9 cellular contexts compared by ENCODE assay signal in the genomic region with DNA sequence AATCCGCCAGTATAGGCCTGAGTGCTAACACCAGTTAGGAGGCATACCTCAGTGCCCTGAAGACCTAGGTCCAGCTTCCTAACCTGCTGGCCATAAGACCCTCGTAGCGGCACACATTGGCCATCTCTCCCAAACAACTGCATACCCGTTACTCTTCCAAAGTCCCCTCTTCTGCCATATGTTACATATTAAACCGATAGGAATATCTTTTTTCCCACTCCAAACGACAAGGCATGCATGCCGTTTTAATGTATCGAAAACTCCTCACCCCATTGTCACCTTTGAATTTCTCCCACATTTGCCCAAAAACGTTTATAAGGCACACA. TPM values are rescaled to one million over a fixed set of nuclear protein-coding genes. Genes with fewer than 3 reads are reported as not detected.
DNase-seq lines count a peak whose midpoint lies in the region; ATAC-seq and TF ChIP-seq lines count a peak whose summit lies in the region.
"Had no signal": no experiment of that assay in that cellular context is flagged by ENCODE, and none has a peak within 500 bp of the region (broad histone marks: within the 10 kb centered on the region; RNA-seq: fewer than 3 reads in every experiment).

No MANE protein-coding gene starts in this region.

- H3K9ac ChIP-seq in HUES6 (ENCODE audit: low read length) = peak overlapping the region; percentile 32

- no peaks in the 10 kb centered on the region for H3K36me3 Mint-ChIP-seq in brain
- H3K36me3 Mint-ChIP-seq in naive thymus-derived CD4-positive, alpha-beta T cell = no peaks in the 10 kb centered on the region

- no peaks in the 10 kb centered on the region for H3K27me3 ChIP-seq in HUES6 (ENCODE audit: control insufficient read depth, insufficient read depth, low read length)
- no peaks in the 10 kb centered on the region for H3K27me3 ChIP-seq in naive thymus-derived CD4-positive, alpha-beta T cell (ENCODE audit: control insufficient read depth in 2 of 2, insufficient read depth in 2 of 2, low read length in 2 of 2)
- H3K27me3 ChIP-seq: gastroesophageal sphincter had no signal

- no peak for ATAC-seq in naive thymus-derived CD4-positive, alpha-beta T cell

- peaks cover 11% of the 10 kb centered on the region for H3K27me3 Mint-ChIP-seq in brain
- H3K27me3 Mint-ChIP-seq in naive thymus-derived CD4-positive, alpha-beta T cell = peaks cover 0 to 22% (median 0%) of the 10 kb centered on the region in 5 donors

- DNase-seq in AG10803 (ENCODE audit: low read depth) = no peak
- DNase-seq in naive thymus-derived CD4-positive, alpha-beta T cell = no peak
- DNase-seq in activated effector memory CD4-positive, alpha-beta T cell treated with Interleukin-2 at 50 U/mL for 16 hours = no peak
- no peak for DNase-seq in NCI-H1105 treated with DMSO at 0.1 percent for 48 hours (lab: John Stamatoyannopoulos, UW)
- DNase-seq in NCI-H1048 (lab: John Stamatoyannopoulos, UW) = no peak
- no peak for DNase-seq in GDM1 (lab: John Stamatoyannopoulos, UW)

- H3K9me3 Mint-ChIP-seq in brain = peaks cover 0 to 2% (median 0%) of the 10 kb centered on the region in 5 experiments
- no peaks in the 10 kb centered on the region for H3K9me3 Mint-ChIP-seq in naive thymus-derived CD4-positive, alpha-beta T cell

- H3K9me3 ChIP-seq in HUES6 (ENCODE audit: control insufficient read depth, insufficient read depth, low read depth, low read length) = no peaks in the 10 kb centered on the region
- H3K9me3 ChIP-seq in naive thymus-derived CD4-positive, alpha-beta T cell (ENCODE audit: control insufficient read depth in 2 of 3, low read length in 3 of 3) = no peaks in the 10 kb centered on the region
- H3K9me3 ChIP-seq: gastroesophageal sphincter had no signal

- peaks cover 38% of the 10 kb centered on the region for H3K4me1 Mint-ChIP-seq in brain
- peaks cover 10 to 37% (median 31%) of the 10 kb centered on the region in 7 donors for H3K4me1 Mint-ChIP-seq in naive thymus-derived CD4-positive, alpha-beta T cell

- peaks cover 33% of the 10 kb centered on the region for H3K4me1 ChIP-seq in HUES6 (ENCODE audit: control insufficient read depth, insufficient read depth, low read length)
- H3K4me1 ChIP-seq in naive thymus-derived CD4-positive, alpha-beta T cell (ENCODE audit: control insufficient read depth in 2 of 2, insufficient read depth in 2 of 2, low read length in 2 of 2) = peaks cover 14 to 19% of the 10 kb centered on the region in 2 donors

- CTCF ChIA-PET in naive thymus-derived CD4-positive, alpha-beta T cell (lab: Charles Lee) = no interaction called here

- H3K36me3 ChIP-seq in HUES6 (ENCODE audit: control insufficient read depth, insufficient read depth, low read length) = peaks cover 13% of the 10 kb centered on the region
- peaks cover 0 to 10% (median 0%) of the 10 kb centered on the region in 3 experiments for H3K36me3 ChIP-seq in naive thymus-derived CD4-positive, alpha-beta T cell (ENCODE audit: control insufficient read depth in 2 of 3, insufficient read depth in 3 of 3, low read length in 3 of 3)

- peak overlapping the region; percentile 86 to 97 (median 89) for H3K4me3 Mint-ChIP-seq in brain
- H3K4me3 Mint-ChIP-seq in naive thymus-derived CD4-positive, alpha-beta T cell = peak overlapping the region in 8 of 10 donors; percentile 79 to 94 (median 86)

- POLR2A ChIA-PET in naive thymus-derived CD4-positive, alpha-beta T cell (lab: Charles Lee) = no interaction called here

- H3K27ac ChIP-seq in HUES6 (ENCODE audit: low read depth, low read length) = no peak overlapping the region; the same call in 1 of the 2 replicates
- H3K27ac ChIP-seq in naive thymus-derived CD4-positive, alpha-beta T cell (ENCODE audit: low read depth, low read length) = no peak overlapping the region

- TF ChIP-seq CTCF in AG10803 (conservative IDR thresholded peaks at IDR 0.05; ENCODE audit: low read length) (no peak), brain (conservative IDR thresholded peaks at IDR 0.05) (no peak)

- peak overlapping the region; percentile 71 for H3K4me3 ChIP-seq in AG10803 (ENCODE audit: low read length)
- H3K4me3 ChIP-seq in HUES6 (ENCODE audit: low read depth, low read length) = peak overlapping the region; percentile 34
- peak overlapping the region; percentile 50 for H3K4me3 ChIP-seq in naive thymus-derived CD4-positive, alpha-beta T cell (ENCODE audit: low read length)

- peak overlapping the region; percentile 82 to 96 (median 94) for H3K27ac Mint-ChIP-seq in brain
- peak overlapping the region; percentile 20 to 93 (median 90) for H3K27ac Mint-ChIP-seq in naive thymus-derived CD4-positive, alpha-beta T cell

- intact Hi-C loops in naive thymus-derived CD4-positive, alpha-beta T cell (cut with micrococcal nuclease) = loop anchor here (5.0 kb wide), 2 partner anchors 505 to 740 kb away; a partner anchor contains a TSS

RNA-seq across cellular contexts. Expression of a gene that starts 0.7 kb away (rescaled TPM):
- polyA plus RNA-seq in brain (ENCODE audit: insufficient read depth, low read depth, low replicate concordance) = 5.6 TPM
- total RNA-seq in naive thymus-derived CD4-positive, alpha-beta T cell = 10 to 100 TPM in 4 of 5 experiments, 1 to 10 TPM in 1; 7.4 to 63.4 (median 39.5) TPM
- 10 to 100 TPM; 10.5 to 16.2 TPM for polyA plus RNA-seq in naive thymus-derived CD4-positive, alpha-beta T cell
